Comparison of ENCODE assay signal across 2 cellular contexts in genomic region chr1:23080885-23081284, GRCh38.
TF ChIP-seq lines count a peak whose summit lies in the region.

No MANE protein-coding gene starts in this region.

TF ChIP-seq in GM23338, 12 proteins besides CTCF, POLR2A, EP300 and RAD21 (continued from another document):
- TF ChIP-seq REST (IDR thresholded peaks at IDR 0.05; ENCODE audit: unreplicated experiment): peak; percentile 52

TF ChIP-seq in WTC11, 78 proteins besides CTCF, POLR2A, EP300 and RAD21 (continued from another document):
- TF ChIP-seq, protein P1, sequence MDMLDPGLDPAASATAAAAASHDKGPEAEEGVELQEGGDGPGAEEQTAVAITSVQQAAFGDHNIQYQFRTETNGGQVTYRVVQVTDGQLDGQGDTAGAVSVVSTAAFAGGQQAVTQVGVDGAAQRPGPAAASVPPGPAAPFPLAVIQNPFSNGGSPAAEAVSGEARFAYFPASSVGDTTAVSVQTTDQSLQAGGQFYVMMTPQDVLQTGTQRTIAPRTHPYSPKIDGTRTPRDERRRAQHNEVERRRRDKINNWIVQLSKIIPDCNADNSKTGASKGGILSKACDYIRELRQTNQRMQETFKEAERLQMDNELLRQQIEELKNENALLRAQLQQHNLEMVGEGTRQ (CRISPR knock-in tag; IDR thresholded peaks at IDR 0.05): no peak
- TF ChIP-seq ZNF425 (CRISPR knock-in tag; conservative IDR thresholded peaks at IDR 0.05) (no peak), ZNF532 (CRISPR knock-in tag; IDR thresholded peaks at IDR 0.05; ENCODE audit: borderline replicate concordance) (no peak), MXD4 (CRISPR knock-in tag; IDR thresholded peaks at IDR 0.05; ENCODE audit: borderline replicate concordance) (no peak), ZNF512 (CRISPR knock-in tag; IDR thresholded peaks at IDR 0.05; ENCODE audit: borderline replicate concordance) (no peak), E2F5 (CRISPR knock-in tag; IDR thresholded peaks at IDR 0.05) (no peak), FOXK1 (CRISPR knock-in tag; IDR thresholded peaks at IDR 0.05) (no peak), ZNF232 (CRISPR knock-in tag; IDR thresholded peaks at IDR 0.05) (no peak)
